Comparison of ENCODE assay signal across 9 cellular contexts in genomic region chr5:60883229-60883628, GRCh38. TPM values are rescaled to one million over a fixed set of nuclear protein-coding genes. Genes with fewer than 3 reads are reported as not detected.
DNase-seq lines count a peak whose midpoint lies in the region; ATAC-seq and TF ChIP-seq lines count a peak whose summit lies in the region.
"Had no signal": no experiment of that assay in that cellular context is flagged by ENCODE, and none has a peak within 500 bp of the region (broad histone marks: within the 10 kb centered on the region; RNA-seq: fewer than 3 reads in every experiment).

No MANE protein-coding gene starts in this region.

- H3K4me3 ChIP-seq in Loucy (ENCODE audit: low read length, poor library complexity, severe bottlenecking) (no peak overlapping the region), aorta (ENCODE audit: low read length in 2 of 2) (no peak overlapping the region)

- ATAC-seq in aorta (ENCODE audit: low FRiP score) (no peak), GM21526 (IDR thresholded peaks at IDR 0.05; ENCODE audit: low FRiP score, unreplicated experiment) (no peak)

- peaks cover 15% of the 10 kb centered on the region for H3K9me3 Mint-ChIP-seq in chondrocyte (ENCODE audit: low read depth)
- peaks cover 25% of the 10 kb centered on the region for H3K9me3 Mint-ChIP-seq in osteocyte (ENCODE audit: unreplicated experiment)

- no peaks in the 10 kb centered on the region for H3K27me3 ChIP-seq in Loucy (ENCODE audit: insufficient read depth, low read length, poor library complexity, severe bottlenecking)
- H3K27me3 ChIP-seq in aorta (ENCODE audit: control insufficient read depth in 1 of 2, insufficient read depth in 2 of 2, low read length in 1 of 2): no peaks in the 10 kb centered on the region

- H3K79me2 ChIP-seq in Loucy (ENCODE audit: insufficient read depth, low read length): no peaks in the 10 kb centered on the region

- intact Hi-C loops in aorta (cut with DNase I): no loop called here

- H3K27ac Mint-ChIP-seq in chondrocyte (ENCODE audit: unreplicated experiment): no peak overlapping the region
- no peak overlapping the region for H3K27ac Mint-ChIP-seq in osteocyte (ENCODE audit: unreplicated experiment)

- H2AFZ ChIP-seq in Loucy (ENCODE audit: low read length): no peak overlapping the region

- H3K9me2 ChIP-seq in Loucy (replicated peaks; ENCODE audit: low read depth, low read length): no peaks in the 10 kb centered on the region

- H3K36me3 Mint-ChIP-seq in chondrocyte (ENCODE audit: low read depth) (peaks cover 25% of the 10 kb centered on the region), osteocyte (ENCODE audit: unreplicated experiment) (peaks cover 10% of the 10 kb centered on the region)

- peak; percentile 74 for TF ChIP-seq CTCF in Loucy (conservative IDR thresholded peaks at IDR 0.05; ENCODE audit: low read length)
- peak; percentile 70 for TF ChIP-seq CTCF in chondrocyte (IDR thresholded peaks at IDR 0.05)
- peak; percentile 35 for TF ChIP-seq CTCF in osteocyte (IDR thresholded peaks at IDR 0.05)

- no peak overlapping the region for H3K4me2 ChIP-seq in Loucy (ENCODE audit: low read depth, low read length, poor library complexity, severe bottlenecking)

- H3K9me3 ChIP-seq in Loucy (ENCODE audit: insufficient read depth, low read depth, low read length) (no peaks in the 10 kb centered on the region), aorta (ENCODE audit: control insufficient read depth, low read length) (peaks cover 3% of the 10 kb centered on the region)

- no peak overlapping the region for H3K9ac ChIP-seq in Loucy (ENCODE audit: low read depth, low read length, poor library complexity, severe bottlenecking)

- H3F3A ChIP-seq in Loucy (ENCODE audit: low read depth): no peaks in the 10 kb centered on the region

- no peaks in the 10 kb centered on the region for H4K20me1 ChIP-seq in Loucy (ENCODE audit: insufficient read depth, low read length, poor library complexity, severe bottlenecking)

- H3K27me3 Mint-ChIP-seq in chondrocyte (ENCODE audit: low read depth) (no peaks in the 10 kb centered on the region), osteocyte (ENCODE audit: unreplicated experiment) (no peaks in the 10 kb centered on the region)

- no peaks in the 10 kb centered on the region for H3K4me1 Mint-ChIP-seq in chondrocyte (ENCODE audit: low read depth)
- no peaks in the 10 kb centered on the region for H3K4me1 Mint-ChIP-seq in osteocyte (ENCODE audit: unreplicated experiment)

- DNase-seq in NCI-H1092 treated with DMSO at 0.1 percent for 48 hours (lab: John Stamatoyannopoulos, UW): peak; percentile 5
- no peak for DNase-seq in NCI-H1092 (lab: John Stamatoyannopoulos, UW)
- no peak for DNase-seq in chondrocyte (ENCODE audit: low spot score)
- DNase-seq in osteocyte (ENCODE audit: extremely low spot score, unreplicated experiment): no peak
- no peak for DNase-seq in aorta
- no peak for DNase-seq in HK-2 (ENCODE audit: unreplicated experiment)
- DNase-seq: NCI-H510A had no signal

- no peaks in the 10 kb centered on the region for H3K36me3 ChIP-seq in Loucy (ENCODE audit: insufficient read depth, low read length)
- H3K36me3 ChIP-seq in aorta (ENCODE audit: control insufficient read depth in 1 of 2, insufficient read depth in 2 of 2, low read length in 1 of 2): no peaks in the 10 kb centered on the region

- H3K4me3 Mint-ChIP-seq in chondrocyte (ENCODE audit: unreplicated experiment) (no peak overlapping the region), osteocyte (ENCODE audit: unreplicated experiment) (no peak overlapping the region)

- no peak overlapping the region for H3K27ac ChIP-seq in aorta (ENCODE audit: low read depth in 1 of 2, low read length in 2 of 2)

- no peaks in the 10 kb centered on the region for H3K4me1 ChIP-seq in Loucy (ENCODE audit: insufficient read depth, low read length, poor library complexity, severe bottlenecking)
- no peaks in the 10 kb centered on the region for H3K4me1 ChIP-seq in aorta (ENCODE audit: control insufficient read depth in 1 of 2, insufficient read depth in 2 of 2, low read length in 2 of 2)

RNA-seq across cellular contexts. Expression of gene ELOVL7, which starts 39.2 kb away (rescaled TPM):
- total RNA-seq in chondrocyte (0.22 to 0.40 TPM (median 0.28 TPM) in 3 replicates), osteocyte (0.46 and 0.47 TPM in 2 replicates), aorta (10 to 100 TPM in 1 of 2 donors, 1 to 10 TPM in 1; 5.4 to 10.5 TPM)
- polyA plus RNA-seq in aorta: 1 to 10 TPM in 1 of 2 donors, not detected in 1; 1.5 TPM
